Comparison of ENCODE assay signal across 27 cellular contexts in genomic region chr2:105554235-105554634, GRCh38.
"Had no signal": no experiment of that assay in that cellular context is flagged by ENCODE, and none has a peak within 500 bp of the region (broad histone marks: within the 10 kb centered on the region; RNA-seq: fewer than 3 reads in every experiment).

No MANE protein-coding gene starts in this region.

- H3K36me3 ChIP-seq: left ventricle myocardium inferior, ovary, prostate gland, suprapubic skin, thoracic aorta, tibial artery, upper lobe of right lung had no signal

- H3K36me3 Mint-ChIP-seq: immature natural killer cell; naive thymus-derived CD4-positive, alpha-beta T cell; natural killer cell treated with Interleukin-12 subunit alpha and Interleukin-12 subunit beta and Interleukin-15 and Interleukin-18, amount 100 ng/mL, for 72 hours had no signal

- H3K4me1 ChIP-seq: prostate gland had no signal

- H3K27ac Mint-ChIP-seq: immature natural killer cell; naive thymus-derived CD4-positive, alpha-beta T cell; natural killer cell treated with Interleukin-12 subunit alpha and Interleukin-12 subunit beta and Interleukin-15 and Interleukin-18, amount 100 ng/mL, for 72 hours; stimulated activated naive CD8-positive, alpha-beta T cell treated with anti-CD3 and anti-CD28 coated beads, Interleukin-15, Interleukin-2, amounts not matched to agents 100 ng/mL and 50 ng/mL, for 24 hours had no signal

- H3K4me3 Mint-ChIP-seq: immature natural killer cell; naive thymus-derived CD4-positive, alpha-beta T cell; natural killer cell treated with Interleukin-12 subunit alpha and Interleukin-12 subunit beta and Interleukin-15 and Interleukin-18, amount 100 ng/mL, for 72 hours; stimulated activated naive CD8-positive, alpha-beta T cell treated with anti-CD3 and anti-CD28 coated beads, Interleukin-15, Interleukin-2, amounts not matched to agents 100 ng/mL and 50 ng/mL, for 24 hours had no signal

- H3K9me3 Mint-ChIP-seq: naive thymus-derived CD4-positive, alpha-beta T cell; natural killer cell treated with Interleukin-12 subunit alpha and Interleukin-12 subunit beta and Interleukin-15 and Interleukin-18, amount 100 ng/mL, for 72 hours; stimulated activated naive CD8-positive, alpha-beta T cell treated with anti-CD3 and anti-CD28 coated beads, Interleukin-15, Interleukin-2, amounts not matched to agents 100 ng/mL and 50 ng/mL, for 24 hours had no signal

- H3K4me1 Mint-ChIP-seq: immature natural killer cell had no signal

- DNase-seq: hypothalamus; immature natural killer cell; left ventricle myocardium inferior; mesendoderm; midbrain; mucosa of descending colon; naive thymus-derived CD4-positive, alpha-beta T cell; ovary; retina; right cardiac atrium; stimulated activated CD4-positive, alpha-beta T cell treated with anti-CD3 and anti-CD28 coated beads, Interleukin-12 subunit alpha, Interleukin-12 subunit beta, amount 100 ng/mL, for 4 hours; stimulated activated CD4-positive, alpha-beta T cell treated with anti-CD3 and anti-CD28 coated beads, Interleukin-15, amount 100 ng/mL, for 24 hours; stimulated activated CD4-positive, alpha-beta T cell treated with anti-CD3 and anti-CD28 coated beads, Interleukin-4, amount 100 ng/mL, for 1 hour; stimulated activated naive CD4-positive, alpha-beta T cell; tibial artery; trophoblast cell; upper lobe of right lung had no signal

- H3K27ac ChIP-seq: left ventricle myocardium inferior, ovary, prostate gland, skin epidermis, suprapubic skin, thoracic aorta, tibial artery, upper lobe of right lung had no signal

- H3K4me3 ChIP-seq: left ventricle myocardium inferior, lung, mucosa of descending colon, ovary, prostate gland, skin epidermis, suprapubic skin, thoracic aorta, tibial artery, upper lobe of right lung had no signal

- H3K9me3 ChIP-seq: left ventricle myocardium inferior, mucosa of descending colon, ovary, prostate gland, suprapubic skin, thoracic aorta, tibial artery, upper lobe of right lung had no signal

- ATAC-seq: mucosa of descending colon; naive thymus-derived CD4-positive, alpha-beta T cell; natural killer cell treated with Interleukin-12 subunit alpha and Interleukin-12 subunit beta and Interleukin-15 and Interleukin-18, amount 100 ng/mL, for 72 hours; right cardiac atrium; sciatic nerve; upper lobe of right lung had no signal

- H3K27me3 ChIP-seq: ovary, tibial artery, upper lobe of right lung had no signal

- FAIRE-seq: islet of Langerhans, urothelium cell line had no signal
